Comparison of ENCODE assay signal across 18 cellular contexts in the genomic region with DNA sequence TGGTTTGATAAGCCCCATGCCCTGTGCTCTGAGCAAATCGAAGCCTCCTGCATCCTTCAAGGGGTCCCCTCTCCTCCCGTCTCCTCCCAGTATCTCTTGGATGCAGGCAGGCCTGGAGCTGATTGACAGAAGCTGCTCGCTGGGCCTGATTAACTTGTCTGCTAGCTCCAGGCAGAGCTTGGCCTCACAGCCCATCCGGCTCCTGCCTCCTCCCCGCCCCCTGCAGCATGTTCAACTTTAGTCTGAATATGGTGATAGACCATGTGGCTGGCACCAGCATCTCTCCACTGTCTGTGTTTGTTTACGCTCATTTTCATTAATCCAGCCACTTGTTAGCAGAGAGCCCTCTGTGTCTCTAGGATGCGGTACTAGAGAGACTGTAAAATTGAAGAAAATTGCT.
A peak's percentile ranks its signal among the peaks of the same experiment; 100 is the strongest.
DNase-seq lines count a peak whose midpoint lies in the region; ATAC-seq and TF ChIP-seq lines count a peak whose summit lies in the region.
"Had no signal": no experiment of that assay in that cellular context is flagged by ENCODE, and none has a peak within 500 bp of the region (broad histone marks: within the 10 kb centered on the region; RNA-seq: fewer than 3 reads in every experiment).

No MANE protein-coding gene starts in this region.

- no peak overlapping the region for H3K4me2 ChIP-seq in GM23338

- no peak overlapping the region for H3K27ac Mint-ChIP-seq in GM23338
- H3K27ac Mint-ChIP-seq: activated CD8-positive, alpha-beta memory T cell treated with anti-CD3 and anti-CD28 coated beads, Interleukin-2, amount 10 ng/mL, durations not matched to agents 7 days and 5 days; B cell had no signal

- intact Hi-C loops in dorsolateral prefrontal cortex (cut with DNase I): loop anchor here in 1 of 2 donors (5.0 kb wide), 1 partner anchor 52 kb away; no protein-coding TSS in a partner anchor
- intact Hi-C loops in tibial artery (cut with DNase I; ENCODE audit: low total_unique reads): no loop called here
- intact Hi-C loops in prostate gland (cut with DNase I): no loop called here

- H4K20me1 ChIP-seq in GM23338 (replicated peaks; ENCODE audit: insufficient read depth): no peaks in the 10 kb centered on the region

- peak; percentile 88 for ATAC-seq in GM23338
- ATAC-seq: activated CD8-positive, alpha-beta memory T cell treated with anti-CD3 and anti-CD28 coated beads, Interleukin-2, amount 10 ng/mL, durations not matched to agents 7 days and 5 days; heart left ventricle; mucosa of descending colon; stimulated activated naive CD8-positive, alpha-beta T cell treated with anti-CD3 and anti-CD28 coated beads, Interleukin-15, amount 100 ng/mL, for 72 hours had no signal

- H3K4me1 Mint-ChIP-seq in GM23338: peaks cover 9% of the 10 kb centered on the region
- H3K4me1 Mint-ChIP-seq: activated CD8-positive, alpha-beta memory T cell treated with anti-CD3 and anti-CD28 coated beads, Interleukin-2, amount 10 ng/mL, durations not matched to agents 7 days and 5 days; B cell; stimulated activated naive CD8-positive, alpha-beta T cell treated with anti-CD3 and anti-CD28 coated beads, Interleukin-15, amount 100 ng/mL, for 72 hours had no signal

- no peaks in the 10 kb centered on the region for H3K27me3 ChIP-seq in GM23338 (ENCODE audit: insufficient read depth)
- H3K27me3 ChIP-seq in dorsolateral prefrontal cortex: no peaks in the 10 kb centered on the region
- no peaks in the 10 kb centered on the region for H3K27me3 ChIP-seq in tibial artery
- no peaks in the 10 kb centered on the region for H3K27me3 ChIP-seq in prostate gland (replicated peaks; ENCODE audit: insufficient read depth)
- H3K27me3 ChIP-seq: heart left ventricle, ovary, spleen had no signal

- no peaks in the 10 kb centered on the region for H3F3A ChIP-seq in GM23338 (replicated peaks; ENCODE audit: low read depth)

- H3K4me1 ChIP-seq in GM23338 (ENCODE audit: insufficient read depth) (no peaks in the 10 kb centered on the region), tibial artery (no peaks in the 10 kb centered on the region), prostate gland (replicated peaks) (no peaks in the 10 kb centered on the region)
- H3K4me1 ChIP-seq: heart left ventricle, spleen had no signal

- no peaks in the 10 kb centered on the region for H3K79me2 ChIP-seq in GM23338 (replicated peaks; ENCODE audit: insufficient read depth)

- H3K36me3 Mint-ChIP-seq in GM23338 (ENCODE audit: low read depth): no peaks in the 10 kb centered on the region
- H3K36me3 Mint-ChIP-seq: activated CD8-positive, alpha-beta memory T cell treated with anti-CD3 and anti-CD28 coated beads, Interleukin-2, amount 10 ng/mL, durations not matched to agents 7 days and 5 days had no signal

- H3K9me2 ChIP-seq in GM23338 (ENCODE audit: insufficient read depth): no peaks in the 10 kb centered on the region

- no peak for TF ChIP-seq CTCF in GM23338 (conservative IDR thresholded peaks at IDR 0.05; ENCODE audit: low read depth in 2 of 2)
- peak in 28 of 56 donors; percentile 5 to 59 (median 28) for TF ChIP-seq CTCF in dorsolateral prefrontal cortex (IDR thresholded peaks at IDR 0.05 in 54 of 56, conservative IDR thresholded peaks at IDR 0.05 in 2 of 56; ENCODE audit: low read depth in 1 of 56, partially characterized antibody in 56 of 56)
- no peak for TF ChIP-seq CTCF in tibial artery (IDR thresholded peaks at IDR 0.05)
- no peak for TF ChIP-seq CTCF in prostate gland (IDR thresholded peaks at IDR 0.05)

- H3K27ac ChIP-seq in GM23338 (ENCODE audit: low read depth): no peak overlapping the region
- H3K27ac ChIP-seq in dorsolateral prefrontal cortex: peak overlapping the region; percentile 58 to 98 (median 92)
- no peak overlapping the region for H3K27ac ChIP-seq in tibial artery
- H3K27ac ChIP-seq in prostate gland: no peak overlapping the region
- H3K27ac ChIP-seq: heart left ventricle, ovary, spleen had no signal

- H3K9me3 ChIP-seq in tibial artery (no peaks in the 10 kb centered on the region), prostate gland (no peaks in the 10 kb centered on the region)
- H3K9me3 ChIP-seq: heart left ventricle, mucosa of descending colon, ovary had no signal

- H3K4me3 ChIP-seq in GM23338: no peak overlapping the region
- H3K4me3 ChIP-seq in dorsolateral prefrontal cortex: peak overlapping the region in 5 of 59 donors; percentile 2 to 41 (median 10)
- no peak overlapping the region for H3K4me3 ChIP-seq in tibial artery
- no peak overlapping the region for H3K4me3 ChIP-seq in prostate gland
- H3K4me3 ChIP-seq: heart left ventricle, mucosa of descending colon, ovary, spleen had no signal

- H3K4me3 Mint-ChIP-seq in GM23338: no peak overlapping the region
- H3K4me3 Mint-ChIP-seq: activated CD8-positive, alpha-beta memory T cell treated with anti-CD3 and anti-CD28 coated beads, Interleukin-2, amount 10 ng/mL, durations not matched to agents 7 days and 5 days; B cell; stimulated activated naive CD8-positive, alpha-beta T cell treated with anti-CD3 and anti-CD28 coated beads, Interleukin-15, amount 100 ng/mL, for 72 hours had no signal

- TF ChIP-seq POLR2A in prostate gland (IDR thresholded peaks at IDR 0.05): no peak

- no peaks in the 10 kb centered on the region for H3K9me3 Mint-ChIP-seq in GM23338

- WGBS in prostate gland: 34% methylated on average over 7 of the region's 7 CpGs

- no peak overlapping the region for H2AFZ ChIP-seq in GM23338

- no peak for DNase-seq in GM23338 (ENCODE audit: low spot score)
- DNase-seq in NCI-H2081 (lab: John Stamatoyannopoulos, UW): peak; percentile 60 to 73
- peak; percentile 64 to 94 (median 87) for DNase-seq in dorsolateral prefrontal cortex
- peak in 54 of 56 donors; percentile 9 to 93 (median 74) for DNase-seq in nucleus accumbens (lab: John Stamatoyannopoulos, UW)
- no peak for DNase-seq in tibial artery
- no peak for DNase-seq in prostate gland (ENCODE audit: low spot score)
- DNase-seq in AG08395 (ENCODE audit: low spot score): no peak
- DNase-seq: activated CD4-positive, CD25-positive, alpha-beta regulatory T cell treated with anti-CD3 and anti-CD28 coated beads, Interleukin-2, amount 50 U/mL, for 72 hours; activated CD8-positive, alpha-beta memory T cell treated with anti-CD3 and anti-CD28 coated beads, Interleukin-2, amount 10 ng/mL, durations not matched to agents 7 days and 5 days; activated effector memory CD4-positive, alpha-beta T cell treated with anti-CD3 and anti-CD28 coated beads, Interleukin-2, amount 50 U/mL, for 16 hours; heart left ventricle; Karpas-422; mucosa of descending colon; NCI-H1694; ovary; spleen; stimulated activated naive CD8-positive, alpha-beta T cell treated with anti-CD3 and anti-CD28 coated beads, Interleukin-15, amount 100 ng/mL, for 72 hours had no signal

- H3K36me3 ChIP-seq in GM23338 (ENCODE audit: insufficient read depth) (no peaks in the 10 kb centered on the region), tibial artery (no peaks in the 10 kb centered on the region), prostate gland (no peaks in the 10 kb centered on the region)
- H3K36me3 ChIP-seq: heart left ventricle, ovary, spleen had no signal

- peaks cover 2% of the 10 kb centered on the region for H3K27me3 Mint-ChIP-seq in GM23338 (ENCODE audit: insufficient read depth, low read depth, poor library complexity)
- H3K27me3 Mint-ChIP-seq: activated CD8-positive, alpha-beta memory T cell treated with anti-CD3 and anti-CD28 coated beads, Interleukin-2, amount 10 ng/mL, durations not matched to agents 7 days and 5 days; B cell; stimulated activated naive CD8-positive, alpha-beta T cell treated with anti-CD3 and anti-CD28 coated beads, Interleukin-15, amount 100 ng/mL, for 72 hours had no signal

TF ChIP-seq in GM23338, 12 proteins besides CTCF, POLR2A, EP300 and RAD21:
- TF ChIP-seq EZH2phosphoT487 (IDR thresholded peaks at IDR 0.05; ENCODE audit: unreplicated experiment): no peak
TF ChIP-seq in GM23338: peak in this region for 0.

Comparison
In these comparisons a context has a peak if more than half of its experiments do, and no peak if none do; other contexts are left out.
1. DNase-seq: peak in NCI-H2081 (2 of 2), dorsolateral prefrontal cortex (10 of 10) and nucleus accumbens (54 of 56); none in GM23338 (single experiment), tibial artery (0 of 2), prostate gland (single experiment) and AG08395 (single experiment).
2. H3K27ac ChIP-seq: peak in dorsolateral prefrontal cortex (59 of 59); none in GM23338 (single experiment), tibial artery (0 of 2) and prostate gland (0 of 2).